In the genomic region with DNA sequence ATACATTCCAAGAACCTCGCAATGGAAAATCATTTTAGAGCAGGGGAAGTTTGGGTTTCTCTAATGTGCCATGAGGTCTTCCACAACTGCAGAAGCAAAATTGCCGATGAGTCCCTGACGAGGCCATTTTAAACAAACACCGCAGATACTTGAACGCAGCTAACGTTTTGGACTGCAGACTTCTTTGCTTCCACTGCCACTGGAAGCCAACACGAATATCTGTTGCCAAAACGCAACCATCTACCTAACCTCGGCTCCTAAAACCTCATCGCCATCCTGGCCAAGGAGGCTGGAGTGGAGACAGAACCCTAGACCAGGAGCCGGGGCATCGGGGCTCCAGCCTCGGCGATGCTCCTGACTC, we compare ENCODE assay signal across 8 cellular contexts. TPM values are rescaled to one million over a fixed set of nuclear protein-coding genes. Genes with fewer than 3 reads are reported as not detected.
DNase-seq lines count a peak whose midpoint lies in the region; ATAC-seq and TF ChIP-seq lines count a peak whose summit lies in the region.

No MANE protein-coding gene starts in this region.

- no peaks in the 10 kb centered on the region for H3K27me3 Mint-ChIP-seq in activated CD4-positive, alpha-beta memory T cell treated with anti-CD3 and anti-CD28 coated beads for 36 hours
- H3K27me3 Mint-ChIP-seq in progenitor cell of endocrine pancreas, result no peaks in the 10 kb centered on the region

- peak overlapping the region; percentile 97 for H3K4me3 ChIP-seq in GM08714 (ENCODE audit: low read length)

- intact Hi-C loops in activated CD4-positive, alpha-beta memory T cell treated with anti-CD3 and anti-CD28 coated beads for 36 hours (cut with micrococcal nuclease), result loop anchor here (1.0 to 5.0 kb wide), 8 partner anchors 40 to 751 kb away; a partner anchor contains a TSS

- DNase-seq in HT-29 (ENCODE audit: low spot score), result peak; percentile 43
- no peak for DNase-seq in activated CD4-positive, alpha-beta memory T cell treated with anti-CD3 and anti-CD28 coated beads for 36 hours
- peak; percentile 33 for DNase-seq in foreskin melanocyte
- DNase-seq in progenitor cell of endocrine pancreas (ENCODE audit: low spot score, unreplicated experiment), result no peak
- DNase-seq in NCI-H2107 treated with DMSO at 0.1 percent for 48 hours (lab: John Stamatoyannopoulos, UW; ENCODE audit: unreplicated experiment), result no peak
- DNase-seq in COLO829 (ENCODE audit: low spot score), result no peak

- CTCF ChIA-PET in activated CD4-positive, alpha-beta memory T cell treated with anti-CD3 and anti-CD28 coated beads for 36 hours (lab: Charles Lee), result interaction anchor here (0.6 to 1.6 kb wide), 6 partner anchors 42 to 664 kb away, joined by 3 to 6 read pairs (median 4); no protein-coding TSS in a partner anchor

- TF ChIP-seq CTCF in progenitor cell of endocrine pancreas (IDR thresholded peaks at IDR 0.05; ENCODE audit: unreplicated experiment), result no peak

- H3K4me1 Mint-ChIP-seq in activated CD4-positive, alpha-beta memory T cell treated with anti-CD3 and anti-CD28 coated beads for 36 hours (ENCODE audit: low read depth), result peaks cover 25% of the 10 kb centered on the region
- H3K4me1 Mint-ChIP-seq in progenitor cell of endocrine pancreas (ENCODE audit: low read depth), result peaks cover 23% of the 10 kb centered on the region

- no peaks in the 10 kb centered on the region for H3K9me3 Mint-ChIP-seq in activated CD4-positive, alpha-beta memory T cell treated with anti-CD3 and anti-CD28 coated beads for 36 hours
- no peaks in the 10 kb centered on the region for H3K9me3 Mint-ChIP-seq in progenitor cell of endocrine pancreas (ENCODE audit: low read depth)

- POLR2A ChIA-PET in activated CD4-positive, alpha-beta memory T cell treated with anti-CD3 and anti-CD28 coated beads for 36 hours (lab: Charles Lee), result interaction anchor here (0.6 to 2.6 kb wide), 7 partner anchors 14 to 452 kb away, joined by 3 to 10 read pairs (median 5); a partner anchor contains a TSS

- H3K4me3 Mint-ChIP-seq in activated CD4-positive, alpha-beta memory T cell treated with anti-CD3 and anti-CD28 coated beads for 36 hours, result peak overlapping the region; percentile 93
- H3K4me3 Mint-ChIP-seq in progenitor cell of endocrine pancreas (ENCODE audit: low read depth), result peak overlapping the region; percentile 95

- no peak for ATAC-seq in GM21526 (IDR thresholded peaks at IDR 0.05; ENCODE audit: low FRiP score, unreplicated experiment)

- H3K27ac Mint-ChIP-seq in activated CD4-positive, alpha-beta memory T cell treated with anti-CD3 and anti-CD28 coated beads for 36 hours, result no peak overlapping the region
- H3K27ac Mint-ChIP-seq in progenitor cell of endocrine pancreas, result no peak overlapping the region

- peaks cover 9% of the 10 kb centered on the region for H3K36me3 Mint-ChIP-seq in activated CD4-positive, alpha-beta memory T cell treated with anti-CD3 and anti-CD28 coated beads for 36 hours
- H3K36me3 Mint-ChIP-seq in progenitor cell of endocrine pancreas (ENCODE audit: insufficient read depth), result no peaks in the 10 kb centered on the region

RNA-seq across cellular contexts. Expression of a gene that starts 0.5 kb away (rescaled TPM):
- 8.9 and 10.8 TPM in 2 replicates for total RNA-seq in HT-29 (2014; rRNA removed; shearing (Covaris generic))
- total RNA-seq in activated CD4-positive, alpha-beta memory T cell treated with anti-CD3 and anti-CD28 coated beads for 36 hours, result 10 to 100 TPM; 10.3 to 11.0 TPM
- total RNA-seq in progenitor cell of endocrine pancreas, result 15.7 and 23.1 TPM in 2 replicates

RNA-seq across cellular contexts. Expression of a gene that starts 22.8 kb away (rescaled TPM):
- total RNA-seq in HT-29 (2014; rRNA removed; shearing (Covaris generic)), result not detected in 2 replicates
- not detected for total RNA-seq in activated CD4-positive, alpha-beta memory T cell treated with anti-CD3 and anti-CD28 coated beads for 36 hours
- total RNA-seq in progenitor cell of endocrine pancreas, result not detected in 2 replicates

RNA-seq across cellular contexts. Expression of a gene that starts 40.3 kb away (rescaled TPM):
- total RNA-seq in HT-29 (2014; rRNA removed; shearing (Covaris generic)), result 70.3 and 78.5 TPM in 2 replicates
- 10 to 100 TPM; 41.6 to 43.6 TPM for total RNA-seq in activated CD4-positive, alpha-beta memory T cell treated with anti-CD3 and anti-CD28 coated beads for 36 hours
- 73.8 and 76.1 TPM in 2 replicates for total RNA-seq in progenitor cell of endocrine pancreas

Comparison
In these comparisons a context has a peak if more than half of its experiments do, and no peak if none do; other contexts are left out.
1. DNase-seq: peak in HT-29 (single experiment) and foreskin melanocyte (single experiment); none in activated CD4-positive, alpha-beta memory T cell treated with anti-CD3 and anti-CD28 coated beads for 36 hours (single experiment), progenitor cell of endocrine pancreas (single experiment), NCI-H2107 treated with DMSO at 0.1 percent for 48 hours (single experiment) and COLO829 (single experiment).